14 cellular contexts compared by ENCODE assay signal in genomic region chr15:43795197-43795596, GRCh38. TPM values are rescaled to one million over a fixed set of nuclear protein-coding genes. Genes with fewer than 3 reads are reported as not detected.
A peak's percentile ranks its signal among the peaks of the same experiment; 100 is the strongest.
DNase-seq lines count a peak whose midpoint lies in the region; ATAC-seq and TF ChIP-seq lines count a peak whose summit lies in the region.
"Had no signal": no experiment of that assay in that cellular context is flagged by ENCODE, and none has a peak within 500 bp of the region (broad histone marks: within the 10 kb centered on the region; RNA-seq: fewer than 3 reads in every experiment).

No MANE protein-coding gene starts in this region.

- H3K36me3 Mint-ChIP-seq in activated naive CD4-positive, alpha-beta T cell treated with anti-CD3 and anti-CD28 coated beads, Interleukin-2, amount 50 U/mL, for 72 hours = peaks cover 50 to 59% of the 10 kb centered on the region in 2 donors
- H3K36me3 Mint-ChIP-seq in activated T-helper 1 cell treated with anti-CD3 and anti-CD28 coated beads, Interleukin-12 subunit alpha, Interleukin-12 subunit beta, Interleukin-2, Interleukin-4 antibody, amounts not matched to agents 30 ng/mL and 10 ng/mL and 1 ng/mL, durations not matched to agents 14 hours and 24 hours and 36 hours (ENCODE audit: low read depth) = peaks cover 61% of the 10 kb centered on the region

- H3K27ac Mint-ChIP-seq in activated naive CD4-positive, alpha-beta T cell treated with anti-CD3 and anti-CD28 coated beads, Interleukin-2, amount 50 U/mL, for 72 hours = peak overlapping the region; percentile 62 to 100
- peak overlapping the region; percentile 18 for H3K27ac Mint-ChIP-seq in activated T-helper 1 cell treated with anti-CD3 and anti-CD28 coated beads, Interleukin-12 subunit alpha, Interleukin-12 subunit beta, Interleukin-2, Interleukin-4 antibody, amounts not matched to agents 30 ng/mL and 10 ng/mL and 1 ng/mL, durations not matched to agents 14 hours and 24 hours and 36 hours

- H3K9me3 ChIP-seq in left lung (no peaks in the 10 kb centered on the region), transverse colon (no peaks in the 10 kb centered on the region), trophoblast cell (ENCODE audit: insufficient read depth, low read depth, low read length) (peaks cover 2% of the 10 kb centered on the region)

- no peak overlapping the region for H3K4me3 ChIP-seq in left lung
- H3K4me3 ChIP-seq in transverse colon = no peak overlapping the region
- no peak overlapping the region for H3K4me3 ChIP-seq in trophoblast cell (ENCODE audit: low read depth, low read length)

- TF ChIP-seq EP300 in transverse colon (IDR thresholded peaks at IDR 0.05; ENCODE audit: low read depth) = no peak

- 80 to 88% methylated on average over 1 to 2 of the region's 2 CpGs for WGBS in transverse colon (ENCODE audit: low coverage in 1 of 2), 2 donors
- WGBS in trophoblast cell (ENCODE audit: extremely low coverage, insufficient coverage, insufficient read length) = no CpG with 5 or more reads among the region's 2 CpGs

- H4K91ac ChIP-seq in trophoblast cell (ENCODE audit: low read depth, low read length) = no peak overlapping the region

- no peak for DNase-seq in activated naive CD4-positive, alpha-beta T cell treated with anti-CD3 and anti-CD28 coated beads, Interleukin-2, amount 50 U/mL, for 72 hours (ENCODE audit: low spot score in 2 of 2)
- DNase-seq in activated naive CD4-positive, alpha-beta T cell treated with Interleukin-2 at 50 U/mL for 16 hours = no peak
- DNase-seq in activated T-helper 1 cell treated with anti-CD3 and anti-CD28 coated beads, Interleukin-12 subunit alpha, Interleukin-12 subunit beta, Interleukin-2, Interleukin-4 antibody, amounts not matched to agents 30 ng/mL and 10 ng/mL and 1 ng/mL, durations not matched to agents 14 hours and 24 hours and 36 hours (ENCODE audit: low spot score) = no peak
- DNase-seq in left lung (no peak), transverse colon (no peak), trophoblast cell (no peak), NAMALWA (ENCODE audit: low spot score) (no peak), DMS 273 (lab: John Stamatoyannopoulos, UW; ENCODE audit: unreplicated experiment) (no peak)
- DNase-seq: activated CD4-positive, CD25-positive, alpha-beta regulatory T cell treated with anti-CD3 and anti-CD28 coated beads, Interleukin-2, amount 50 U/mL, for 72 hours; NCI-H526; SIG-M5 had no signal

- in situ Hi-C loops in transverse colon (cut with MboI; ENCODE audit: low pct_ligation_motif_present in 1 of 4, low pct_unique_long_range_greater_than_20kb in 1 of 4, low sequenced_read_pairs in 3 of 4) = loop anchor here in 1 of 4 donors (25.0 kb wide), 1 partner anchor 308 kb away; the partner anchor contains the start of gene TP53BP1

- TF ChIP-seq CTCF in left lung (IDR thresholded peaks at IDR 0.05) = no peak
- no peak for TF ChIP-seq CTCF in transverse colon (IDR thresholded peaks at IDR 0.05)

- H3K27ac ChIP-seq in left lung = peak overlapping the region; percentile 94
- H3K27ac ChIP-seq in transverse colon = peak overlapping the region; percentile 9 to 99 (median 18)
- no peak overlapping the region for H3K27ac ChIP-seq in trophoblast cell (ENCODE audit: low read depth, low read length)

- peaks cover 70% of the 10 kb centered on the region for H3K4me1 Mint-ChIP-seq in activated T-helper 1 cell treated with anti-CD3 and anti-CD28 coated beads, Interleukin-12 subunit alpha, Interleukin-12 subunit beta, Interleukin-2, Interleukin-4 antibody, amounts not matched to agents 30 ng/mL and 10 ng/mL and 1 ng/mL, durations not matched to agents 14 hours and 24 hours and 36 hours (ENCODE audit: low read depth)

- H2BK120ac ChIP-seq in trophoblast cell (ENCODE audit: insufficient read depth, low read length, poor library complexity) = no peak overlapping the region

- H2AK5ac ChIP-seq in trophoblast cell (ENCODE audit: low read length) = no peak overlapping the region

- H3K27me3 Mint-ChIP-seq in activated T-helper 1 cell treated with anti-CD3 and anti-CD28 coated beads, Interleukin-12 subunit alpha, Interleukin-12 subunit beta, Interleukin-2, Interleukin-4 antibody, amounts not matched to agents 30 ng/mL and 10 ng/mL and 1 ng/mL, durations not matched to agents 14 hours and 24 hours and 36 hours (ENCODE audit: insufficient read depth) = no peaks in the 10 kb centered on the region

- H2AFZ ChIP-seq in trophoblast cell (ENCODE audit: insufficient read depth, low read length, poor library complexity) = no peak overlapping the region

- H2BK12ac ChIP-seq in trophoblast cell (ENCODE audit: low read length) = no peak overlapping the region

- peaks cover 12% of the 10 kb centered on the region for H3K79me2 ChIP-seq in trophoblast cell (ENCODE audit: control insufficient read depth, insufficient read depth, low read length, poor library complexity)

- H3K79me1 ChIP-seq in trophoblast cell (ENCODE audit: low read length) = peaks cover 15% of the 10 kb centered on the region

- no peak overlapping the region for H4K12ac ChIP-seq in trophoblast cell (ENCODE audit: low read depth, low read length)

- no peaks in the 10 kb centered on the region for H3K27me3 ChIP-seq in left lung
- no peaks in the 10 kb centered on the region for H3K27me3 ChIP-seq in transverse colon
- no peaks in the 10 kb centered on the region for H3K27me3 ChIP-seq in trophoblast cell (ENCODE audit: insufficient read depth, low read length)

- H4K8ac ChIP-seq in trophoblast cell (ENCODE audit: low read depth, low read length) = no peak overlapping the region

- no peak overlapping the region for H3K14ac ChIP-seq in trophoblast cell (ENCODE audit: low read length)

- no peak overlapping the region for H3K23ac ChIP-seq in trophoblast cell (ENCODE audit: low read length)

- intact Hi-C loops in activated T-helper 1 cell treated with anti-CD3 and anti-CD28 coated beads, Interleukin-12 subunit alpha, Interleukin-12 subunit beta, Interleukin-2, Interleukin-4 antibody, amounts not matched to agents 30 ng/mL and 10 ng/mL and 1 ng/mL, durations not matched to agents 14 hours and 24 hours and 36 hours (cut with micrococcal nuclease) = no loop called here
- intact Hi-C loops in left lung (cut with DNase I) (no loop called here), transverse colon (cut with DNase I; ENCODE audit: low total_unique reads) (no loop called here)

- no peak overlapping the region for H3K4ac ChIP-seq in trophoblast cell (ENCODE audit: low read depth, low read length)

- no peak overlapping the region for H3K18ac ChIP-seq in trophoblast cell (ENCODE audit: low read length)

- H3K36me3 ChIP-seq in left lung = peaks cover 0 to 50% of the 10 kb centered on the region in 2 donors
- H3K36me3 ChIP-seq in transverse colon = peaks cover 0 to 15% (median 6%) of the 10 kb centered on the region in 4 donors
- peaks cover 36 to 42% of the 10 kb centered on the region in 2 experiments for H3K36me3 ChIP-seq in trophoblast cell (ENCODE audit: control insufficient read depth in 1 of 2, insufficient read depth in 2 of 2, low read length in 2 of 2)

- no peak for ATAC-seq in activated naive CD4-positive, alpha-beta T cell treated with anti-CD3 and anti-CD28 coated beads, Interleukin-2, amount 50 U/mL, for 72 hours
- ATAC-seq in left lung = no peak
- ATAC-seq: left lobe of liver had no signal

- H3K4me3 Mint-ChIP-seq in activated T-helper 1 cell treated with anti-CD3 and anti-CD28 coated beads, Interleukin-12 subunit alpha, Interleukin-12 subunit beta, Interleukin-2, Interleukin-4 antibody, amounts not matched to agents 30 ng/mL and 10 ng/mL and 1 ng/mL, durations not matched to agents 14 hours and 24 hours and 36 hours = peak overlapping the region; percentile 97

- no peak overlapping the region for H2BK5ac ChIP-seq in trophoblast cell (ENCODE audit: low read depth, low read length, poor library complexity)

- no peaks in the 10 kb centered on the region for H3K9me3 Mint-ChIP-seq in activated naive CD4-positive, alpha-beta T cell treated with anti-CD3 and anti-CD28 coated beads, Interleukin-2, amount 50 U/mL, for 72 hours
- H3K9me3 Mint-ChIP-seq in activated T-helper 1 cell treated with anti-CD3 and anti-CD28 coated beads, Interleukin-12 subunit alpha, Interleukin-12 subunit beta, Interleukin-2, Interleukin-4 antibody, amounts not matched to agents 30 ng/mL and 10 ng/mL and 1 ng/mL, durations not matched to agents 14 hours and 24 hours and 36 hours = no peaks in the 10 kb centered on the region

- H3K9ac ChIP-seq in trophoblast cell (ENCODE audit: low read length) = no peak overlapping the region

- no peak overlapping the region for H3K4me2 ChIP-seq in trophoblast cell (ENCODE audit: low read length)

- TF ChIP-seq POLR2A in transverse colon (IDR thresholded peaks at IDR 0.05) = no peak

- H3K4me1 ChIP-seq in left lung (peaks cover 24 to 64% of the 10 kb centered on the region in 2 donors), transverse colon (peaks cover 45 to 75% (median 58%) of the 10 kb centered on the region in 4 donors), trophoblast cell (ENCODE audit: control insufficient read depth in 1 of 2, insufficient read depth in 2 of 2, low read length in 2 of 2) (peaks cover 13 to 27% of the 10 kb centered on the region in 2 experiments)

RNA-seq across cellular contexts. Expression of gene SERF2, which starts 3.1 kb away (rescaled TPM):
- total RNA-seq in activated naive CD4-positive, alpha-beta T cell treated with anti-CD3 and anti-CD28 coated beads, Interleukin-2, amount 50 U/mL, for 72 hours = 100 to 1,000 TPM; 714 to 722 TPM
- total RNA-seq in activated T-helper 1 cell treated with anti-CD3 and anti-CD28 coated beads, Interleukin-12 subunit alpha, Interleukin-12 subunit beta, Interleukin-2, Interleukin-4 antibody, amounts not matched to agents 30 ng/mL and 10 ng/mL and 1 ng/mL, durations not matched to agents 14 hours and 24 hours and 36 hours = 531 and 540 TPM in 2 replicates
- total RNA-seq in left lung = 1,000 to 10,000 TPM in 1 of 2 donors, 100 to 1,000 TPM in 1; 930 to 1,311 TPM
- total RNA-seq in transverse colon = 1,000 to 10,000 TPM in 1 of 4 donors, 100 to 1,000 TPM in 3; 663 to 1,001 (median 825) TPM
- polyA plus RNA-seq in trophoblast cell (2013) = 1,802 and 1,827 TPM in 2 replicates

RNA-seq across cellular contexts. Expression of gene SERINC4, which starts 4.8 kb away (rescaled TPM):
- under 1 TPM; 0.31 to 0.61 TPM for total RNA-seq in activated naive CD4-positive, alpha-beta T cell treated with anti-CD3 and anti-CD28 coated beads, Interleukin-2, amount 50 U/mL, for 72 hours
- total RNA-seq in activated T-helper 1 cell treated with anti-CD3 and anti-CD28 coated beads, Interleukin-12 subunit alpha, Interleukin-12 subunit beta, Interleukin-2, Interleukin-4 antibody, amounts not matched to agents 30 ng/mL and 10 ng/mL and 1 ng/mL, durations not matched to agents 14 hours and 24 hours and 36 hours = 0.39 and 0.41 TPM in 2 replicates
- total RNA-seq in left lung (under 1 TPM; 0.10 to 0.12 TPM), transverse colon (not detected)
- 0.05 and 0.06 TPM in 2 replicates for polyA plus RNA-seq in trophoblast cell (2013)
- total RNA-seq: dermis microvascular lymphatic vessel endothelial cell, osteocyte had no signal

RNA-seq across cellular contexts. Expression of gene HYPK, which starts 5.2 kb away (rescaled TPM):
- 10 to 100 TPM; 11.6 to 35.2 TPM for total RNA-seq in activated naive CD4-positive, alpha-beta T cell treated with anti-CD3 and anti-CD28 coated beads, Interleukin-2, amount 50 U/mL, for 72 hours
- total RNA-seq in activated T-helper 1 cell treated with anti-CD3 and anti-CD28 coated beads, Interleukin-12 subunit alpha, Interleukin-12 subunit beta, Interleukin-2, Interleukin-4 antibody, amounts not matched to agents 30 ng/mL and 10 ng/mL and 1 ng/mL, durations not matched to agents 14 hours and 24 hours and 36 hours = 22.0 TPM in 2 replicates
- 10 to 100 TPM in 1 of 2 donors, 1 to 10 TPM in 1; 9.2 to 14.1 TPM for total RNA-seq in left lung
- total RNA-seq in transverse colon = 10 to 100 TPM; 10.6 to 41.1 (median 27.5) TPM
- 134 TPM in 2 replicates for polyA plus RNA-seq in trophoblast cell (2013)

RNA-seq across cellular contexts. Expression of gene ELL3, which starts 18.4 kb away (rescaled TPM):
- total RNA-seq in activated naive CD4-positive, alpha-beta T cell treated with anti-CD3 and anti-CD28 coated beads, Interleukin-2, amount 50 U/mL, for 72 hours = 1 to 10 TPM; 4.5 to 9.3 TPM
- 0.41 and 0.73 TPM in 2 replicates for total RNA-seq in activated T-helper 1 cell treated with anti-CD3 and anti-CD28 coated beads, Interleukin-12 subunit alpha, Interleukin-12 subunit beta, Interleukin-2, Interleukin-4 antibody, amounts not matched to agents 30 ng/mL and 10 ng/mL and 1 ng/mL, durations not matched to agents 14 hours and 24 hours and 36 hours
- 10 to 100 TPM in 1 of 2 donors, 1 to 10 TPM in 1; 4.4 to 14.5 TPM for total RNA-seq in left lung
- total RNA-seq in transverse colon = 10 to 100 TPM in 3 of 4 donors, 1 to 10 TPM in 1; 4.4 to 59.4 (median 32.6) TPM
- 1.5 and 1.7 TPM in 2 replicates for polyA plus RNA-seq in trophoblast cell (2013)

RNA-seq across cellular contexts. Expression of gene MFAP1, which starts 29.3 kb away (rescaled TPM):
- 10 to 100 TPM; 48.5 to 50.2 TPM for total RNA-seq in activated naive CD4-positive, alpha-beta T cell treated with anti-CD3 and anti-CD28 coated beads, Interleukin-2, amount 50 U/mL, for 72 hours
- total RNA-seq in activated T-helper 1 cell treated with anti-CD3 and anti-CD28 coated beads, Interleukin-12 subunit alpha, Interleukin-12 subunit beta, Interleukin-2, Interleukin-4 antibody, amounts not matched to agents 30 ng/mL and 10 ng/mL and 1 ng/mL, durations not matched to agents 14 hours and 24 hours and 36 hours = 46.4 and 46.6 TPM in 2 replicates
- total RNA-seq in left lung (10 to 100 TPM; 21.9 to 22.5 TPM), transverse colon (10 to 100 TPM in 3 of 4 donors, 1 to 10 TPM in 1; 9.8 to 32.9 (median 16.3) TPM)
- 37.8 and 39.4 TPM in 2 replicates for polyA plus RNA-seq in trophoblast cell (2013)
